Comparison of ENCODE assay signal across 1 cellular context in genomic region chr6:47251396-47251795, GRCh38.
A peak's percentile ranks its signal among the peaks of the same experiment; 100 is the strongest.
TF ChIP-seq lines count a peak whose summit lies in the region.

No MANE protein-coding gene starts in this region.

TF ChIP-seq in HepG2, 621 proteins besides CTCF, POLR2A, EP300 and RAD21:
- peak; percentile 91 for TF ChIP-seq RBM22 (optimal IDR thresholded peaks at IDR 0.05; ENCODE audit: low read length)
- TF ChIP-seq ZFP36 (IDR thresholded peaks at IDR 0.05; ENCODE audit: borderline replicate concordance, low read depth, low read length, partially characterized antibody): no peak
- no peak for TF ChIP-seq CBX2 (IDR thresholded peaks at IDR 0.05; ENCODE audit: low read depth, low read length)
- no peak for TF ChIP-seq CBX2 (CRISPR knock-in tag; IDR thresholded peaks at IDR 0.05; ENCODE audit: low read depth)
- TF ChIP-seq KDM4B (CRISPR knock-in tag; IDR thresholded peaks at IDR 0.05): no peak
- TF ChIP-seq ZFAT (CRISPR knock-in tag; conservative IDR thresholded peaks at IDR 0.05): no peak
